In the genomic region with DNA sequence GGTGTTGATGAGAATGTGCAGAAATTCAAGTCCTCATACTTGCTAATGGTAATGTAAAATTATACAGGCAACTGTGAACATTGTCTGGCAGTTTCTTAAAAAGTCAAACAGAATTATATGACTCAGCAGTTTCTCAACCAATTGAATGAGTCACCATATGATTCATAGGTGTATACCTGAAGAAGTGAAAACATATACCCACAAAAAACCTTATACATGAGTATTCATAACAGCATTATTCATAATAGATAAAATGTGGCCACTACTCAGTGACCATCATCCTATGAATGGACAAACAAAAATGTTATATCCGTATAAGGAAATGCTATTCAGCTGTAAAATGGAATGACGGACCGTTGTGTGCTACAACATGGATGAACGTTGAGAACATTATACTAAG, we compare ENCODE assay signal across 18 cellular contexts.
A peak's percentile ranks its signal among the peaks of the same experiment; 100 is the strongest.
DNase-seq lines count a peak whose midpoint lies in the region; ATAC-seq, FAIRE-seq and TF ChIP-seq lines count a peak whose summit lies in the region.
"Had no signal": no experiment of that assay in that cellular context is flagged by ENCODE, and none has a peak within 500 bp of the region (broad histone marks: within the 10 kb centered on the region; RNA-seq: fewer than 3 reads in every experiment).

No MANE protein-coding gene starts in this region.

- ATAC-seq in mucosa of descending colon (peak; percentile 59), sciatic nerve (no peak)
- ATAC-seq: activated CD8-positive, alpha-beta memory T cell treated with anti-CD3 and anti-CD28 coated beads, Interleukin-2, amount 10 ng/mL, durations not matched to agents 7 days and 5 days had no signal

- H3K36me3 Mint-ChIP-seq in activated naive CD8-positive, alpha-beta T cell treated with anti-CD3 and anti-CD28 coated beads for 36 hours: no peaks in the 10 kb centered on the region
- H3K36me3 Mint-ChIP-seq: activated CD8-positive, alpha-beta memory T cell treated with anti-CD3 and anti-CD28 coated beads, Interleukin-2, amount 10 ng/mL, durations not matched to agents 7 days and 5 days had no signal

- no peak overlapping the region for H3K4me3 Mint-ChIP-seq in activated naive CD8-positive, alpha-beta T cell treated with anti-CD3 and anti-CD28 coated beads for 36 hours
- H3K4me3 Mint-ChIP-seq: activated CD8-positive, alpha-beta memory T cell treated with anti-CD3 and anti-CD28 coated beads, Interleukin-2, amount 10 ng/mL, durations not matched to agents 7 days and 5 days had no signal

- FAIRE-seq in bronchial epithelial cell (lab: Jason Lieb, UNC) (no peak), GM19239 (lab: Jason Lieb, UNC) (no peak)

- no peaks in the 10 kb centered on the region for H3K27me3 ChIP-seq in bronchial epithelial cell (ENCODE audit: control insufficient read depth, insufficient read depth, low read length)
- H3K27me3 ChIP-seq: BLaER1, stomach had no signal

- H3K9me3 Mint-ChIP-seq in activated naive CD8-positive, alpha-beta T cell treated with anti-CD3 and anti-CD28 coated beads for 36 hours: peaks cover 2% of the 10 kb centered on the region

- TF ChIP-seq CTCF in bronchial epithelial cell (IDR thresholded peaks at IDR 0.05; ENCODE audit: insufficient read depth, low read length, severe bottlenecking) (no peak), mucosa of descending colon (IDR thresholded peaks at IDR 0.05) (no peak)

- H3K4me1 Mint-ChIP-seq in activated naive CD8-positive, alpha-beta T cell treated with anti-CD3 and anti-CD28 coated beads for 36 hours: no peaks in the 10 kb centered on the region
- H3K4me1 Mint-ChIP-seq: activated CD8-positive, alpha-beta memory T cell treated with anti-CD3 and anti-CD28 coated beads, Interleukin-2, amount 10 ng/mL, durations not matched to agents 7 days and 5 days had no signal

- no peak overlapping the region for H3K27ac Mint-ChIP-seq in activated naive CD8-positive, alpha-beta T cell treated with anti-CD3 and anti-CD28 coated beads for 36 hours
- H3K27ac Mint-ChIP-seq: activated CD8-positive, alpha-beta memory T cell treated with anti-CD3 and anti-CD28 coated beads, Interleukin-2, amount 10 ng/mL, durations not matched to agents 7 days and 5 days had no signal

- H3K4me3 ChIP-seq in bronchial epithelial cell (ENCODE audit: low read depth, low read length) (no peak overlapping the region), mucosa of descending colon (no peak overlapping the region)
- H3K4me3 ChIP-seq: BLaER1, stomach had no signal

- intact Hi-C loops in mucosa of descending colon (cut with DNase I, micrococcal nuclease): no loop called here
- intact Hi-C loops in sciatic nerve (cut with DNase I): no loop called here

- no peaks in the 10 kb centered on the region for H3K4me1 ChIP-seq in mucosa of descending colon (ENCODE audit: low read depth)
- H3K4me1 ChIP-seq: BLaER1, stomach had no signal

- DNase-seq in Daoy (ENCODE audit: low read depth): peak; percentile 5
- peak; percentile 17 for DNase-seq in OCI-M1 (lab: John Stamatoyannopoulos, UW)
- DNase-seq in bronchial epithelial cell (ENCODE audit: low read depth): peak; percentile 99
- DNase-seq in mucosa of descending colon: no peak
- DNase-seq in activated naive CD8-positive, alpha-beta T cell treated with anti-CD3 and anti-CD28 coated beads for 36 hours: no peak
- DNase-seq in sciatic nerve (ENCODE audit: low spot score): no peak
- no peak for DNase-seq in NOMO-1 (lab: John Stamatoyannopoulos, UW; ENCODE audit: unreplicated experiment in 2 of 2)
- DNase-seq in GM19239 (ENCODE audit: insufficient read length, low spot score): no peak
- DNase-seq: activated CD8-positive, alpha-beta memory T cell treated with anti-CD3 and anti-CD28 coated beads, Interleukin-2, amount 10 ng/mL, durations not matched to agents 7 days and 5 days; activated gamma-delta T cell treated with Interleukin-2 at 50 U/mL for 16 hours; DND-41; head of caudate nucleus; kidney; NCI-H1694 treated with DMSO at 0.1 percent for 48 hours; occipital lobe; stomach; SW 1271 had no signal

- no peaks in the 10 kb centered on the region for H3K9me3 ChIP-seq in mucosa of descending colon
- H3K9me3 ChIP-seq: BLaER1 had no signal

- no peaks in the 10 kb centered on the region for H3K27me3 Mint-ChIP-seq in activated naive CD8-positive, alpha-beta T cell treated with anti-CD3 and anti-CD28 coated beads for 36 hours
- H3K27me3 Mint-ChIP-seq: activated CD8-positive, alpha-beta memory T cell treated with anti-CD3 and anti-CD28 coated beads, Interleukin-2, amount 10 ng/mL, durations not matched to agents 7 days and 5 days had no signal

- no peaks in the 10 kb centered on the region for H3K36me3 ChIP-seq in bronchial epithelial cell (ENCODE audit: control insufficient read depth, insufficient read depth, low read length)
- no peaks in the 10 kb centered on the region for H3K36me3 ChIP-seq in mucosa of descending colon (ENCODE audit: low read depth)
- H3K36me3 ChIP-seq: BLaER1, stomach had no signal

Comparison
In these comparisons a context has a peak if more than half of its experiments do, and no peak if none do; other contexts are left out.
1. DNase-seq: peak in Daoy (single experiment), OCI-M1 (single experiment) and bronchial epithelial cell (single experiment); none in mucosa of descending colon (0 of 3), activated naive CD8-positive, alpha-beta T cell treated with anti-CD3 and anti-CD28 coated beads for 36 hours (single experiment), sciatic nerve (single experiment), NOMO-1 (0 of 2) and GM19239 (single experiment).